In the genomic region with DNA sequence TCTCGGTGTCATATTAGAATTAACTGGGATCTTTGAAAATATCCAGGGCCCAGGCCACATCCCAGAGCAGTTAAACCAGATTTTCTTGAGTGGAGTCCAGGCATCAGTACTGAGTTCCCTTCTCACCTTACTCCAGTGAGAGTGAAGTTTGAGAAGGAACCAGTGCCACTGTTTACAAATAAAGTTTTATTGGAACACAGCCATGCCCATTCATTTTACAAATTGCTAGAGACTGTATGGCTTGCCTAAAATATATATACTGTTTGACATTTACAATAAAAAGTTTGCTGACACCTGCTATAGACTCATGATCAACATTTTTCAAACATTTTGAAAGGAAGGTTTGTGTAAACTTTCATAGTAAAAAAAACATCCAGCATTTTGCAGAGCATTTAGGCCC, we compare ENCODE assay signal across 3 cellular contexts.
TF ChIP-seq lines count a peak whose summit lies in the region.

No MANE protein-coding gene starts in this region.

TF ChIP-seq in SK-N-SH, 30 proteins besides CTCF, POLR2A, EP300 and RAD21 (continued from another document):
- TF ChIP-seq, protein P1, sequence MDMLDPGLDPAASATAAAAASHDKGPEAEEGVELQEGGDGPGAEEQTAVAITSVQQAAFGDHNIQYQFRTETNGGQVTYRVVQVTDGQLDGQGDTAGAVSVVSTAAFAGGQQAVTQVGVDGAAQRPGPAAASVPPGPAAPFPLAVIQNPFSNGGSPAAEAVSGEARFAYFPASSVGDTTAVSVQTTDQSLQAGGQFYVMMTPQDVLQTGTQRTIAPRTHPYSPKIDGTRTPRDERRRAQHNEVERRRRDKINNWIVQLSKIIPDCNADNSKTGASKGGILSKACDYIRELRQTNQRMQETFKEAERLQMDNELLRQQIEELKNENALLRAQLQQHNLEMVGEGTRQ (IDR thresholded peaks at IDR 0.05; ENCODE audit: borderline replicate concordance, low read depth, low read length) = no peak

TF ChIP-seq in SK-N-SH treated with all-trans-retinoic acid at 6 μM for 48 hours, 23 proteins besides CTCF, POLR2A, EP300 and RAD21 (continued from another document):
- TF ChIP-seq, protein P2, sequence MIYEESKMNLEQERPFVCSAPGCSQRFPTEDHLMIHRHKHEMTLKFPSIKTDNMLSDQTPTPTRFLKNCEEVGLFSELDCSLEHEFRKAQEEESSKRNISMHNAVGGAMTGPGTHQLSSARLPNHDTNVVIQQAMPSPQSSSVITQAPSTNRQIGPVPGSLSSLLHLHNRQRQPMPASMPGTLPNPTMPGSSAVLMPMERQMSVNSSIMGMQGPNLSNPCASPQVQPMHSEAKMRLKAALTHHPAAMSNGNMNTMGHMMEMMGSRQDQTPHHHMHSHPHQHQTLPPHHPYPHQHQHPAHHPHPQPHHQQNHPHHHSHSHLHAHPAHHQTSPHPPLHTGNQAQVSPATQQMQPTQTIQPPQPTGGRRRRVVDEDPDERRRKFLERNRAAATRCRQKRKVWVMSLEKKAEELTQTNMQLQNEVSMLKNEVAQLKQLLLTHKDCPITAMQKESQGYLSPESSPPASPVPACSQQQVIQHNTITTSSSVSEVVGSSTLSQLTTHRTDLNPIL (CRISPR knock-in tag; IDR thresholded peaks at IDR 0.05; ENCODE audit: low read depth) = no peak

TF ChIP-seq in GM12878, 131 proteins besides CTCF, POLR2A, EP300 and RAD21:
- TF ChIP-seq, protein P3, sequence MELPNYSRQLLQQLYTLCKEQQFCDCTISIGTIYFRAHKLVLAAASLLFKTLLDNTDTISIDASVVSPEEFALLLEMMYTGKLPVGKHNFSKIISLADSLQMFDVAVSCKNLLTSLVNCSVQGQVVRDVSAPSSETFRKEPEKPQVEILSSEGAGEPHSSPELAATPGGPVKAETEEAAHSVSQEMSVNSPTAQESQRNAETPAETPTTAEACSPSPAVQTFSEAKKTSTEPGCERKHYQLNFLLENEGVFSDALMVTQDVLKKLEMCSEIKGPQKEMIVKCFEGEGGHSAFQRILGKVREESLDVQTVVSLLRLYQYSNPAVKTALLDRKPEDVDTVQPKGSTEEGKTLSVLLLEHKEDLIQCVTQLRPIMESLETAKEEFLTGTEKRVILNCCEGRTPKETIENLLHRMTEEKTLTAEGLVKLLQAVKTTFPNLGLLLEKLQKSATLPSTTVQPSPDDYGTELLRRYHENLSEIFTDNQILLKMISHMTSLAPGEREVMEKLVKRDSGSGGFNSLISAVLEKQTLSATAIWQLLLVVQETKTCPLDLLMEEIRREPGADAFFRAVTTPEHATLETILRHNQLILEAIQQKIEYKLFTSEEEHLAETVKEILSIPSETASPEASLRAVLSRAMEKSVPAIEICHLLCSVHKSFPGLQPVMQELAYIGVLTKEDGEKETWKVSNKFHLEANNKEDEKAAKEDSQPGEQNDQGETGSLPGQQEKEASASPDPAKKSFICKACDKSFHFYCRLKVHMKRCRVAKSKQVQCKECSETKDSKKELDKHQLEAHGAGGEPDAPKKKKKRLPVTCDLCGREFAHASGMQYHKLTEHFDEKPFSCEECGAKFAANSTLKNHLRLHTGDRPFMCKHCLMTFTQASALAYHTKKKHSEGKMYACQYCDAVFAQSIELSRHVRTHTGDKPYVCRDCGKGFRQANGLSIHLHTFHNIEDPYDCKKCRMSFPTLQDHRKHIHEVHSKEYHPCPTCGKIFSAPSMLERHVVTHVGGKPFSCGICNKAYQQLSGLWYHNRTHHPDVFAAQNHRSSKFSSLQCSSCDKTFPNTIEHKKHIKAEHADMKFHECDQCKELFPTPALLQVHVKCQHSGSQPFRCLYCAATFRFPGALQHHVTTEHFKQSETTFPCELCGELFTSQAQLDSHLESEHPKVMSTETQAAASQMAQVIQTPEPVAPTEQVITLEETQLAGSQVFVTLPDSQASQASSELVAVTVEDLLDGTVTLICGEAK (IDR thresholded peaks at IDR 0.05; ENCODE audit: borderline replicate concordance) = peak; percentile 71
- no peak for TF ChIP-seq ZNF207 (IDR thresholded peaks at IDR 0.05; ENCODE audit: borderline replicate concordance)
